29 cellular contexts compared by ENCODE assay signal in genomic region chr20:61817575-61817974, GRCh38.
"Had no signal": no experiment of that assay in that cellular context is flagged by ENCODE, and none has a peak within 500 bp of the region (broad histone marks: within the 10 kb centered on the region; RNA-seq: fewer than 3 reads in every experiment).

No MANE protein-coding gene starts in this region.

- H3K4me3 ChIP-seq: K562, Peyer's patch had no signal

- H3K4me3 Mint-ChIP-seq: activated CD8-positive, alpha-beta memory T cell treated with anti-CD3 and anti-CD28 coated beads, Interleukin-2, amount 10 ng/mL, durations not matched to agents 7 days and 5 days; activated naive CD8-positive, alpha-beta T cell treated with anti-CD3 and anti-CD28 coated beads, Interleukin-2, amount 50 U/mL, for 24 hours; activated T-cell treated with anti-CD3 and anti-CD28 coated beads, Interleukin-2, amount 50 U/mL, for 4 hours; brain; T-helper 17 cell; WTC11 had no signal

- H3K9me3 ChIP-seq: Peyer's patch had no signal

- DNase-seq: activated CD4-positive, alpha-beta T cell treated with anti-CD3 and anti-CD28 coated beads for 48 hours; activated CD4-positive, alpha-beta T cell treated with anti-CD3 and anti-CD28 coated beads, Interleukin-2, amount 50 U/mL, for 4 hours; activated CD4-positive, CD25-positive, alpha-beta regulatory T cell treated with anti-CD3 and anti-CD28 coated beads, Interleukin-2, amount 50 U/mL, for 72 hours; activated CD8-positive, alpha-beta memory T cell treated with anti-CD3 and anti-CD28 coated beads, Interleukin-2, amount 10 ng/mL, durations not matched to agents 7 days and 5 days; activated effector memory CD4-positive, alpha-beta T cell treated with anti-CD3 and anti-CD28 coated beads, Interleukin-2, amount 50 U/mL, for 16 hours; activated naive CD4-positive, alpha-beta T cell treated with Interleukin-2 at 50 U/mL for 16 hours; activated naive CD8-positive, alpha-beta T cell treated with anti-CD3 and anti-CD28 coated beads, Interleukin-2, amount 50 U/mL, for 24 hours; activated T-cell treated with anti-CD3 and anti-CD28 coated beads, Interleukin-2, amount 50 U/mL, for 4 hours; amniotic stem cell; Karpas-422; MM.1S; NCI-H1105; NCI-H1436; NCI-H1694 treated with DMSO at 0.1 percent for 48 hours; NCI-H2081; NCI-H510A treated with DMSO at 0.1 percent for 48 hours; NCI-H69; NK-92 treated with Interleukin-12 subunit alpha and Interleukin-12 subunit beta, amount 100 ng/mL, for 24 hours; OCI-M1; Peyer's patch; SHP77 treated with DMSO at 0.1 percent for 48 hours; T-helper 17 cell; T-helper 9 cell had no signal

- H3K9me3 Mint-ChIP-seq: activated naive CD4-positive, alpha-beta T cell treated with anti-CD3 and anti-CD28 coated beads, Interleukin-2, amount 50 U/mL, for 72 hours; activated naive CD8-positive, alpha-beta T cell treated with anti-CD3 and anti-CD28 coated beads, Interleukin-2, amount 50 U/mL, for 24 hours; activated T-cell treated with anti-CD3 and anti-CD28 coated beads, Interleukin-2, amount 50 U/mL, for 4 hours; brain; WTC11 had no signal

- H3K27ac ChIP-seq: Peyer's patch, RWPE1 had no signal

- H3K27me3 ChIP-seq: Peyer's patch had no signal

- H3K4me1 ChIP-seq: Peyer's patch had no signal

- H3K27me3 Mint-ChIP-seq: activated CD8-positive, alpha-beta memory T cell treated with anti-CD3 and anti-CD28 coated beads, Interleukin-2, amount 10 ng/mL, durations not matched to agents 7 days and 5 days; activated naive CD8-positive, alpha-beta T cell treated with anti-CD3 and anti-CD28 coated beads, Interleukin-2, amount 50 U/mL, for 24 hours; brain had no signal

- H3K36me3 Mint-ChIP-seq: activated CD8-positive, alpha-beta memory T cell treated with anti-CD3 and anti-CD28 coated beads, Interleukin-2, amount 10 ng/mL, durations not matched to agents 7 days and 5 days; activated naive CD4-positive, alpha-beta T cell treated with anti-CD3 and anti-CD28 coated beads, Interleukin-2, amount 50 U/mL, for 72 hours; brain; WTC11 had no signal

- FAIRE-seq: astrocyte, K562 had no signal

- H3K36me3 ChIP-seq: Peyer's patch had no signal

- ATAC-seq: activated CD8-positive, alpha-beta memory T cell treated with anti-CD3 and anti-CD28 coated beads, Interleukin-2, amount 10 ng/mL, durations not matched to agents 7 days and 5 days; activated naive CD4-positive, alpha-beta T cell treated with anti-CD3 and anti-CD28 coated beads, Interleukin-2, amount 50 U/mL, for 72 hours; activated naive CD8-positive, alpha-beta T cell treated with anti-CD3 and anti-CD28 coated beads, Interleukin-2, amount 50 U/mL, for 24 hours; activated T-cell treated with anti-CD3 and anti-CD28 coated beads, Interleukin-2, amount 50 U/mL, for 4 hours; K562; T-helper 17 cell; WTC11 had no signal

- H3K4me1 Mint-ChIP-seq: activated CD8-positive, alpha-beta memory T cell treated with anti-CD3 and anti-CD28 coated beads, Interleukin-2, amount 10 ng/mL, durations not matched to agents 7 days and 5 days; activated naive CD8-positive, alpha-beta T cell treated with anti-CD3 and anti-CD28 coated beads, Interleukin-2, amount 50 U/mL, for 24 hours; T-helper 17 cell; WTC11 had no signal

- H3K27ac Mint-ChIP-seq: activated CD8-positive, alpha-beta memory T cell treated with anti-CD3 and anti-CD28 coated beads, Interleukin-2, amount 10 ng/mL, durations not matched to agents 7 days and 5 days; activated naive CD4-positive, alpha-beta T cell treated with anti-CD3 and anti-CD28 coated beads, Interleukin-2, amount 50 U/mL, for 72 hours; activated naive CD8-positive, alpha-beta T cell treated with anti-CD3 and anti-CD28 coated beads, Interleukin-2, amount 50 U/mL, for 24 hours; T-helper 17 cell; WTC11 had no signal
